1 cellular context compared by ENCODE assay signal in the genomic region with DNA sequence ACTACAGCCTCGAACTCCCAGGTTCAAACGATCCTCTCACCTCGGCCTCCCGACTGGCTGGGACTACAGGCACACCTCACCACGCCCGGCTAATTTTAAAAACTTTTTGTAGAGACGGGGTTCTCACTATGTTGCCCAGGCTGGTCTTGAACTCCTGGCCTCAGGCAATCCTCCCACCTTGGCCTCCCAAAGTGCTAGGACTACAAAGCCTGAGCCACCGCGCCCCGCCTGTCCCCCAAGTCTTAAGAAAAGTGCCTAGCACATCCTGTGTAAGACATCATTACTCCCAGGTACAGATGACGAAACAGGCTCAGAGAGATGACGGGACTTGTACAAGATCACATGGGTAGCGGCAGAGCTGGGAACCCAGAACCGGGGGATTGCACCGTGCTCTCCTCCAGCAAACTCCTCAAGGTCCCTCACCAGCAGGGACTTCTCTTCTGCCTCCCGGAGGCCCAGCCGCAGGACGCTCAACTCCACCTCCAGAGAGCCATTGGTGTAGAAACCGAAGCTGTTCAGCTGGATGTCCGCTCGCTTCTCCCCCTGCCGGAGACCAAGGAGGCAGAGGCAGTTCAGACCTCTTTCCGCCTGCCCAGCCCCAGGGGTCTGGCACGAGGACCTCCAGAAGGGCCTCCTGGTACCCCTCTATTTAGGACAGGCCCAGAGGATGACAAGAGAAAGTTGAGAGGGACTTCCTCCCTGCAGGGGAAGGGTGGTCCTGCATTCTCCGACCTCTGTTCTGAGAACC.
TF ChIP-seq lines count a peak whose summit lies in the region.

No MANE protein-coding gene starts in this region.

TF ChIP-seq in HepG2, 621 proteins besides CTCF, POLR2A, EP300 and RAD21 (continued from another document and continues in another):
- TF ChIP-seq, protein P1, sequence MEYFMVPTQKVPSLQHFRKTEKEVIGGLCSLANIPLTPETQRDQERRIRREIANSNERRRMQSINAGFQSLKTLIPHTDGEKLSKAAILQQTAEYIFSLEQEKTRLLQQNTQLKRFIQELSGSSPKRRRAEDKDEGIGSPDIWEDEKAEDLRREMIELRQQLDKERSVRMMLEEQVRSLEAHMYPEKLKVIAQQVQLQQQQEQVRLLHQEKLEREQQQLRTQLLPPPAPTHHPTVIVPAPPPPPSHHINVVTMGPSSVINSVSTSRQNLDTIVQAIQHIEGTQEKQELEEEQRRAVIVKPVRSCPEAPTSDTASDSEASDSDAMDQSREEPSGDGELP (IDR thresholded peaks at IDR 0.05; ENCODE audit: borderline replicate concordance, low read depth): peak; percentile 81; the same call in 1 of the 2 replicates
- TF ChIP-seq, protein P2, sequence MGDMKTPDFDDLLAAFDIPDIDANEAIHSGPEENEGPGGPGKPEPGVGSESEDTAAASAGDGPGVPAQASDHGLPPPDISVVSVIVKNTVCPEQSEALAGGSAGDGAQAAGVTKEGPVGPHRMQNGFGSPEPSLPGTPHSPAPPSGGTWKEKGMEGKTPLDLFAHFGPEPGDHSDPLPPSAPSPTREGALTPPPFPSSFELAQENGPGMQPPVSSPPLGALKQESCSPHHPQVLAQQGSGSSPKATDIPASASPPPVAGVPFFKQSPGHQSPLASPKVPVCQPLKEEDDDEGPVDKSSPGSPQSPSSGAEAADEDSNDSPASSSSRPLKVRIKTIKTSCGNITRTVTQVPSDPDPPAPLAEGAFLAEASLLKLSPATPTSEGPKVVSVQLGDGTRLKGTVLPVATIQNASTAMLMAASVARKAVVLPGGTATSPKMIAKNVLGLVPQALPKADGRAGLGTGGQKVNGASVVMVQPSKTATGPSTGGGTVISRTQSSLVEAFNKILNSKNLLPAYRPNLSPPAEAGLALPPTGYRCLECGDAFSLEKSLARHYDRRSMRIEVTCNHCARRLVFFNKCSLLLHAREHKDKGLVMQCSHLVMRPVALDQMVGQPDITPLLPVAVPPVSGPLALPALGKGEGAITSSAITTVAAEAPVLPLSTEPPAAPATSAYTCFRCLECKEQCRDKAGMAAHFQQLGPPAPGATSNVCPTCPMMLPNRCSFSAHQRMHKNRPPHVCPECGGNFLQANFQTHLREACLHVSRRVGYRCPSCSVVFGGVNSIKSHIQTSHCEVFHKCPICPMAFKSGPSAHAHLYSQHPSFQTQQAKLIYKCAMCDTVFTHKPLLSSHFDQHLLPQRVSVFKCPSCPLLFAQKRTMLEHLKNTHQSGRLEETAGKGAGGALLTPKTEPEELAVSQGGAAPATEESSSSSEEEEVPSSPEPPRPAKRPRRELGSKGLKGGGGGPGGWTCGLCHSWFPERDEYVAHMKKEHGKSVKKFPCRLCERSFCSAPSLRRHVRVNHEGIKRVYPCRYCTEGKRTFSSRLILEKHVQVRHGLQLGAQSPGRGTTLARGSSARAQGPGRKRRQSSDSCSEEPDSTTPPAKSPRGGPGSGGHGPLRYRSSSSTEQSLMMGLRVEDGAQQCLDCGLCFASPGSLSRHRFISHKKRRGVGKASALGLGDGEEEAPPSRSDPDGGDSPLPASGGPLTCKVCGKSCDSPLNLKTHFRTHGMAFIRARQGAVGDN (CRISPR knock-in tag; IDR thresholded peaks at IDR 0.05): peak; percentile 71
- TF ChIP-seq ZSCAN31 (CRISPR knock-in tag; IDR thresholded peaks at IDR 0.05; ENCODE audit: low read depth): no peak
- no peak for TF ChIP-seq DNMT3B (CRISPR knock-in tag; conservative IDR thresholded peaks at IDR 0.05)
- no peak for TF ChIP-seq ZKSCAN1 (IDR thresholded peaks at IDR 0.05; ENCODE audit: low read length)
- TF ChIP-seq ZNF589 (CRISPR knock-in tag; conservative IDR thresholded peaks at IDR 0.05): no peak
- TF ChIP-seq GTF3A (CRISPR knock-in tag; conservative IDR thresholded peaks at IDR 0.05): no peak
- TF ChIP-seq, protein P3, sequence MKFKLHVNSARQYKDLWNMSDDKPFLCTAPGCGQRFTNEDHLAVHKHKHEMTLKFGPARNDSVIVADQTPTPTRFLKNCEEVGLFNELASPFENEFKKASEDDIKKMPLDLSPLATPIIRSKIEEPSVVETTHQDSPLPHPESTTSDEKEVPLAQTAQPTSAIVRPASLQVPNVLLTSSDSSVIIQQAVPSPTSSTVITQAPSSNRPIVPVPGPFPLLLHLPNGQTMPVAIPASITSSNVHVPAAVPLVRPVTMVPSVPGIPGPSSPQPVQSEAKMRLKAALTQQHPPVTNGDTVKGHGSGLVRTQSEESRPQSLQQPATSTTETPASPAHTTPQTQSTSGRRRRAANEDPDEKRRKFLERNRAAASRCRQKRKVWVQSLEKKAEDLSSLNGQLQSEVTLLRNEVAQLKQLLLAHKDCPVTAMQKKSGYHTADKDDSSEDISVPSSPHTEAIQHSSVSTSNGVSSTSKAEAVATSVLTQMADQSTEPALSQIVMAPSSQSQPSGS (CRISPR knock-in tag; IDR thresholded peaks at IDR 0.05): no peak
- TF ChIP-seq, protein P4, sequence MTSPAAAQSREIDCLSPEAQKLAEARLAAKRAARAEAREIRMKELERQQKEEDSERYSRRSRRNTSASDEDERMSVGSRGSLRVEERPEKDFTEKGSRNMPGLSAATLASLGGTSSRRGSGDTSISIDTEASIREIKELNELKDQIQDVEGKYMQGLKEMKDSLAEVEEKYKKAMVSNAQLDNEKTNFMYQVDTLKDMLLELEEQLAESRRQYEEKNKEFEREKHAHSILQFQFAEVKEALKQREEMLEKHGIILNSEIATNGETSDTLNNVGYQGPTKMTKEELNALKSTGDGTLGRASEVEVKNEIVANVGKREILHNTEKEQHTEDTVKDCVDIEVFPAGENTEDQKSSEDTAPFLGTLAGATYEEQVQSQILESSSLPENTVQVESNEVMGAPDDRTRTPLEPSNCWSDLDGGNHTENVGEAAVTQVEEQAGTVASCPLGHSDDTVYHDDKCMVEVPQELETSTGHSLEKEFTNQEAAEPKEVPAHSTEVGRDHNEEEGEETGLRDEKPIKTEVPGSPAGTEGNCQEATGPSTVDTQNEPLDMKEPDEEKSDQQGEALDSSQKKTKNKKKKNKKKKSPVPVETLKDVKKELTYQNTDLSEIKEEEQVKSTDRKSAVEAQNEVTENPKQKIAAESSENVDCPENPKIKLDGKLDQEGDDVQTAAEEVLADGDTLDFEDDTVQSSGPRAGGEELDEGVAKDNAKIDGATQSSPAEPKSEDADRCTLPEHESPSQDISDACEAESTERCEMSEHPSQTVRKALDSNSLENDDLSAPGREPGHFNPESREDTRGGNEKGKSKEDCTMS (CRISPR knock-in tag; conservative IDR thresholded peaks at IDR 0.05): no peak
- TF ChIP-seq ZNF441 (CRISPR knock-in tag; IDR thresholded peaks at IDR 0.05; ENCODE audit: borderline replicate concordance): peak; percentile 52; the same call in 1 of the 2 replicates
- no peak for TF ChIP-seq ZNF484 (CRISPR knock-in tag; IDR thresholded peaks at IDR 0.05; ENCODE audit: borderline replicate concordance, low read depth)
- TF ChIP-seq CEBPG (CRISPR knock-in tag; IDR thresholded peaks at IDR 0.05): peak; percentile 20; the same call in 1 of the 2 replicates
- TF ChIP-seq, protein P5, sequence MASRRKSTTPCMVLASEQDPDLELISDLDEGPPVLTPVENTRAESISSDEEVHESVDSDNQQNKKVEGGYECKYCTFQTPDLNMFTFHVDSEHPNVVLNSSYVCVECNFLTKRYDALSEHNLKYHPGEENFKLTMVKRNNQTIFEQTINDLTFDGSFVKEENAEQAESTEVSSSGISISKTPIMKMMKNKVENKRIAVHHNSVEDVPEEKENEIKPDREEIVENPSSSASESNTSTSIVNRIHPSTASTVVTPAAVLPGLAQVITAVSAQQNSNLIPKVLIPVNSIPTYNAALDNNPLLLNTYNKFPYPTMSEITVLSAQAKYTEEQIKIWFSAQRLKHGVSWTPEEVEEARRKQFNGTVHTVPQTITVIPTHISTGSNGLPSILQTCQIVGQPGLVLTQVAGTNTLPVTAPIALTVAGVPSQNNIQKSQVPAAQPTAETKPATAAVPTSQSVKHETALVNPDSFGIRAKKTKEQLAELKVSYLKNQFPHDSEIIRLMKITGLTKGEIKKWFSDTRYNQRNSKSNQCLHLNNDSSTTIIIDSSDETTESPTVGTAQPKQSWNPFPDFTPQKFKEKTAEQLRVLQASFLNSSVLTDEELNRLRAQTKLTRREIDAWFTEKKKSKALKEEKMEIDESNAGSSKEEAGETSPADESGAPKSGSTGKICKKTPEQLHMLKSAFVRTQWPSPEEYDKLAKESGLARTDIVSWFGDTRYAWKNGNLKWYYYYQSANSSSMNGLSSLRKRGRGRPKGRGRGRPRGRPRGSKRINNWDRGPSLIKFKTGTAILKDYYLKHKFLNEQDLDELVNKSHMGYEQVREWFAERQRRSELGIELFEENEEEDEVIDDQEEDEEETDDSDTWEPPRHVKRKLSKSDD (CRISPR knock-in tag; IDR thresholded peaks at IDR 0.05; ENCODE audit: low read depth): no peak
- no peak for TF ChIP-seq RORA (CRISPR knock-in tag; IDR thresholded peaks at IDR 0.05)
- no peak for TF ChIP-seq ZNF550 (CRISPR knock-in tag; IDR thresholded peaks at IDR 0.05; ENCODE audit: borderline replicate concordance)
- TF ChIP-seq KDM4B (CRISPR knock-in tag; IDR thresholded peaks at IDR 0.05): 0 out of 2 replicates have a peak, but pooled peaks have one; percentile 63
- TF ChIP-seq ZMYM4 (CRISPR knock-in tag; IDR thresholded peaks at IDR 0.05): 0 out of 2 replicates have a peak, but pooled peaks have one; percentile 24
- no peak for TF ChIP-seq ARHGAP35 (CRISPR knock-in tag; IDR thresholded peaks at IDR 0.05; ENCODE audit: borderline replicate concordance)
- no peak; the same call in 1 of the 2 replicates for TF ChIP-seq ZNF12 (CRISPR knock-in tag; IDR thresholded peaks at IDR 0.05)
- no peak for TF ChIP-seq NPAS2 (CRISPR knock-in tag; IDR thresholded peaks at IDR 0.05; ENCODE audit: borderline replicate concordance)
- no peak for TF ChIP-seq CCDC6 (CRISPR knock-in tag; IDR thresholded peaks at IDR 0.05)
- no peak for TF ChIP-seq ZBTB38 (CRISPR knock-in tag; IDR thresholded peaks at IDR 0.05)
- TF ChIP-seq, protein P6, sequence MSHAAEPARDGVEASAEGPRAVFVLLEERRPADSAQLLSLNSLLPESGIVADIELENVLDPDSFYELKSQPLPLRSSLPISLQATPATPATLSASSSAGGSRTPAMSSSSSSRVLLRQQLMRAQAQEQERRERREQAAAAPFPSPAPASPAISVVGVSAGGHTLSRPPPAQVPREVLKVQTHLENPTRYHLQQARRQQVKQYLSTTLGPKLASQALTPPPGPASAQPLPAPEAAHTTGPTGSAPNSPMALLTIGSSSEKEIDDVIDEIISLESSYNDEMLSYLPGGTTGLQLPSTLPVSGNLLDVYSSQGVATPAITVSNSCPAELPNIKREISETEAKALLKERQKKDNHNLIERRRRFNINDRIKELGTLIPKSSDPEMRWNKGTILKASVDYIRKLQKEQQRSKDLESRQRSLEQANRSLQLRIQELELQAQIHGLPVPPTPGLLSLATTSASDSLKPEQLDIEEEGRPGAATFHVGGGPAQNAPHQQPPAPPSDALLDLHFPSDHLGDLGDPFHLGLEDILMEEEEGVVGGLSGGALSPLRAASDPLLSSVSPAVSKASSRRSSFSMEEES (CRISPR knock-in tag; IDR thresholded peaks at IDR 0.05): 0 out of 2 replicates have a peak, but pooled peaks have one; percentile 23
- TF ChIP-seq, protein P7, sequence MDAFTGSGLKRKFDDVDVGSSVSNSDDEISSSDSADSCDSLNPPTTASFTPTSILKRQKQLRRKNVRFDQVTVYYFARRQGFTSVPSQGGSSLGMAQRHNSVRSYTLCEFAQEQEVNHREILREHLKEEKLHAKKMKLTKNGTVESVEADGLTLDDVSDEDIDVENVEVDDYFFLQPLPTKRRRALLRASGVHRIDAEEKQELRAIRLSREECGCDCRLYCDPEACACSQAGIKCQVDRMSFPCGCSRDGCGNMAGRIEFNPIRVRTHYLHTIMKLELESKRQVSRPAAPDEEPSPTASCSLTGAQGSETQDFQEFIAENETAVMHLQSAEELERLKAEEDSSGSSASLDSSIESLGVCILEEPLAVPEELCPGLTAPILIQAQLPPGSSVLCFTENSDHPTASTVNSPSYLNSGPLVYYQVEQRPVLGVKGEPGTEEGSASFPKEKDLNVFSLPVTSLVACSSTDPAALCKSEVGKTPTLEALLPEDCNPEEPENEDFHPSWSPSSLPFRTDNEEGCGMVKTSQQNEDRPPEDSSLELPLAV (CRISPR knock-in tag; conservative IDR thresholded peaks at IDR 0.05; ENCODE audit: low read depth): no peak
- no peak for TF ChIP-seq ZNF33B (CRISPR knock-in tag; IDR thresholded peaks at IDR 0.05)
- no peak for TF ChIP-seq ZNF891 (CRISPR knock-in tag; IDR thresholded peaks at IDR 0.05)
- no peak for TF ChIP-seq ZNF629 (CRISPR knock-in tag; conservative IDR thresholded peaks at IDR 0.05)
- TF ChIP-seq, protein P8, sequence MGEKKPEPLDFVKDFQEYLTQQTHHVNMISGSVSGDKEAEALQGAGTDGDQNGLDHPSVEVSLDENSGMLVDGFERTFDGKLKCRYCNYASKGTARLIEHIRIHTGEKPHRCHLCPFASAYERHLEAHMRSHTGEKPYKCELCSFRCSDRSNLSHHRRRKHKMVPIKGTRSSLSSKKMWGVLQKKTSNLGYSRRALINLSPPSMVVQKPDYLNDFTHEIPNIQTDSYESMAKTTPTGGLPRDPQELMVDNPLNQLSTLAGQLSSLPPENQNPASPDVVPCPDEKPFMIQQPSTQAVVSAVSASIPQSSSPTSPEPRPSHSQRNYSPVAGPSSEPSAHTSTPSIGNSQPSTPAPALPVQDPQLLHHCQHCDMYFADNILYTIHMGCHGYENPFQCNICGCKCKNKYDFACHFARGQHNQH (CRISPR knock-in tag; IDR thresholded peaks at IDR 0.05): no peak
- TF ChIP-seq ZNF644 (CRISPR knock-in tag; IDR thresholded peaks at IDR 0.05; ENCODE audit: low read depth): no peak
- no peak for TF ChIP-seq PHB2 (IDR thresholded peaks at IDR 0.05; ENCODE audit: partially characterized antibody)
- TF ChIP-seq, protein P9, sequence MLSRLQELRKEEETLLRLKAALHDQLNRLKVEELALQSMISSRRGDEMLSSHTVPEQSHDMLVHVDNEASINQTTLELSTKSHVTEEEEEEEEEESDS (CRISPR knock-in tag; IDR thresholded peaks at IDR 0.05; ENCODE audit: borderline replicate concordance): no peak
- no peak for TF ChIP-seq MED13 (CRISPR knock-in tag; IDR thresholded peaks at IDR 0.05)
- TF ChIP-seq ZMYM3 (CRISPR knock-in tag; IDR thresholded peaks at IDR 0.05): no peak
- TF ChIP-seq, protein P10, sequence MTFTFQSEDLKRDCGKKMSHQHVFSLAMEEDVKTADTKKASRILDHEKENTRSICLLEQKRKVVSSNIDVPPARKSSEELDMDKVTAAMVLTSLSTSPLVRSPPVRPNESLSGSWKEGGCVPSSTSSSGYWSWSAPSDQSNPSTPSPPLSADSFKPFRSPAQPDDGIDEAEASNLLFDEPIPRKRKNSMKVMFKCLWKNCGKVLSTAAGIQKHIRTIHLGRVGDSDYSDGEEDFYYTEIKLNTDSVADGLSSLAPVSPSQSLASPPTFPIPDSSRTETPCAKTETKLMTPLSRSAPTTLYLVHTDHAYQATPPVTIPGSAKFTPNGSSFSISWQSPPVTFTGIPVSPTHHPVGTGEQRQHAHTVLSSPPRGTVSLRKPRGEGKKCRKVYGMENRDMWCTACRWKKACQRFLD (CRISPR knock-in tag; IDR thresholded peaks at IDR 0.05; ENCODE audit: borderline replicate concordance): no peak
- TF ChIP-seq, protein P11, sequence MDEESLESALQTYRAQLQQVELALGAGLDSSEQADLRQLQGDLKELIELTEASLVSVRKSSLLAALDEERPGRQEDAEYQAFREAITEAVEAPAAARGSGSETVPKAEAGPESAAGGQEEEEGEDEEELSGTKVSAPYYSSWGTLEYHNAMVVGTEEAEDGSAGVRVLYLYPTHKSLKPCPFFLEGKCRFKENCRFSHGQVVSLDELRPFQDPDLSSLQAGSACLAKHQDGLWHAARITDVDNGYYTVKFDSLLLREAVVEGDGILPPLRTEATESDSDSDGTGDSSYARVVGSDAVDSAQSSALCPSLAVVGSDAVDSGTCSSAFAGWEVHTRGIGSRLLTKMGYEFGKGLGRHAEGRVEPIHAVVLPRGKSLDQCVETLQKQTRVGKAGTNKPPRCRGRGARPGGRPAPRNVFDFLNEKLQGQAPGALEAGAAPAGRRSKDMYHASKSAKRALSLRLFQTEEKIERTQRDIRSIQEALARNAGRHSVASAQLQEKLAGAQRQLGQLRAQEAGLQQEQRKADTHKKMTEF (CRISPR knock-in tag; IDR thresholded peaks at IDR 0.05): no peak
- TF ChIP-seq KMT2B (CRISPR knock-in tag; IDR thresholded peaks at IDR 0.05): no peak
- no peak for TF ChIP-seq HES4 (CRISPR knock-in tag; IDR thresholded peaks at IDR 0.05; ENCODE audit: borderline replicate concordance)
- no peak for TF ChIP-seq HDAC1 (CRISPR knock-in tag; IDR thresholded peaks at IDR 0.05)
